In genomic region chrX:9626379-9626778, GRCh38 we compare ENCODE assay signal across 20 cellular contexts.
DNase-seq lines count a peak whose midpoint lies in the region; ATAC-seq and TF ChIP-seq lines count a peak whose summit lies in the region.
"Had no signal": no experiment of that assay in that cellular context is flagged by ENCODE, and none has a peak within 500 bp of the region (broad histone marks: within the 10 kb centered on the region; RNA-seq: fewer than 3 reads in every experiment).

No MANE protein-coding gene starts in this region.

- no peak for TF ChIP-seq POLR2A in IMR-90 (IDR thresholded peaks at IDR 0.05; ENCODE audit: low read depth, low read length)

- H2BK15ac ChIP-seq in IMR-90 (ENCODE audit: low read depth, low read length) = no peak overlapping the region

- H3K36me3 Mint-ChIP-seq in CD8-positive, alpha-beta T cell = peaks cover 2% of the 10 kb centered on the region
- H3K36me3 Mint-ChIP-seq in activated CD4-positive, alpha-beta T cell treated with anti-CD3 and anti-CD28 coated beads for 36 hours (ENCODE audit: low read depth) = peaks cover 1% of the 10 kb centered on the region
- H3K36me3 Mint-ChIP-seq: CD4-positive, CD25-positive, alpha-beta regulatory T cell had no signal

- peaks cover 49% of the 10 kb centered on the region for H3K4me1 Mint-ChIP-seq in CD8-positive, alpha-beta T cell (ENCODE audit: low read depth)
- H3K4me1 Mint-ChIP-seq in activated CD4-positive, alpha-beta T cell treated with anti-CD3 and anti-CD28 coated beads for 36 hours = peaks cover 30% of the 10 kb centered on the region

- H2BK120ac ChIP-seq in IMR-90 (ENCODE audit: low read depth, low read length) = no peak overlapping the region

- no peak overlapping the region for H3K9ac ChIP-seq in IMR-90 (ENCODE audit: low read depth, low read length)

- H3K27ac Mint-ChIP-seq in CD8-positive, alpha-beta T cell = no peak overlapping the region
- H3K27ac Mint-ChIP-seq in activated CD4-positive, alpha-beta T cell treated with anti-CD3 and anti-CD28 coated beads for 36 hours = no peak overlapping the region

- ATAC-seq in IMR-90 (ENCODE audit: low read depth) = no peak
- no peak for ATAC-seq in CD8-positive, alpha-beta T cell
- no peak for ATAC-seq in GM19351 (IDR thresholded peaks at IDR 0.05; ENCODE audit: unreplicated experiment)
- ATAC-seq in activated CD4-positive, alpha-beta T cell treated with anti-CD3 and anti-CD28 coated beads for 36 hours = no peak
- ATAC-seq: GM12878, SK-N-SH treated with all-trans-retinoic acid at 6 μM for 48 hours had no signal

- no peak overlapping the region for H3K4ac ChIP-seq in IMR-90 (ENCODE audit: low read depth, low read length)

- no peaks in the 10 kb centered on the region; the same call in 1 of the 2 replicates for H3K4me1 ChIP-seq in IMR-90 (ENCODE audit: control insufficient read depth, insufficient read depth, low read length)
- H3K4me1 ChIP-seq in CD8-positive, alpha-beta T cell (ENCODE audit: insufficient read depth, low read length) = peaks cover 6% of the 10 kb centered on the region

- BruUV-seq in IMR-90 (replicated peaks; lab: Mats Ljungman, UMichigan) = no TSS peak

- POLR2A ChIA-PET in IMR-90 (lab: Charles Lee; ENCODE audit: unreplicated experiment) = no interaction called here
- POLR2A ChIA-PET in CD8-positive, alpha-beta T cell (lab: Charles Lee) = no interaction called here
- POLR2A ChIA-PET in activated CD4-positive, alpha-beta T cell treated with anti-CD3 and anti-CD28 coated beads for 36 hours (lab: Charles Lee) = no interaction called here

- no peak for TF ChIP-seq RAD21 in IMR-90 (IDR thresholded peaks at IDR 0.05; ENCODE audit: low read length)

- H4K20me1 ChIP-seq in IMR-90 (ENCODE audit: insufficient read depth, low read length) = peaks cover 32% of the 10 kb centered on the region

- no peak for TF ChIP-seq CTCF in IMR-90 (conservative IDR thresholded peaks at IDR 0.05; ENCODE audit: low read depth, low read length)
- TF ChIP-seq CTCF in kidney epithelial cell (IDR thresholded peaks at IDR 0.05; ENCODE audit: insufficient read depth, low read length, poor library complexity, severe bottlenecking) = no peak
- no peak for TF ChIP-seq CTCF in CD8-positive, alpha-beta T cell (IDR thresholded peaks at IDR 0.05)

- no peaks in the 10 kb centered on the region for H3K27me3 Mint-ChIP-seq in CD8-positive, alpha-beta T cell (ENCODE audit: low read depth)
- no peaks in the 10 kb centered on the region for H3K27me3 Mint-ChIP-seq in activated CD4-positive, alpha-beta T cell treated with anti-CD3 and anti-CD28 coated beads for 36 hours
- H3K27me3 Mint-ChIP-seq: CD4-positive, CD25-positive, alpha-beta regulatory T cell had no signal

- H4K91ac ChIP-seq in IMR-90 (ENCODE audit: insufficient read depth, low read depth, low read length) = no peak overlapping the region

- no peak overlapping the region for H3K18ac ChIP-seq in IMR-90 (ENCODE audit: low read depth, low read length)

- no peak overlapping the region for H3K14ac ChIP-seq in IMR-90 (replicated peaks; ENCODE audit: low read depth, low read length)

- H3K4me3 Mint-ChIP-seq in CD8-positive, alpha-beta T cell = no peak overlapping the region
- H3K4me3 Mint-ChIP-seq in activated CD4-positive, alpha-beta T cell treated with anti-CD3 and anti-CD28 coated beads for 36 hours = no peak overlapping the region

- peaks cover 19 to 44% of the 10 kb centered on the region in 2 experiments; a peak in 3 of 4 replicates for H3K79me1 ChIP-seq in IMR-90 (ENCODE audit: low read depth in 1 of 2, low read length in 2 of 2)

- no peak overlapping the region for H3K27ac ChIP-seq in IMR-90 (ENCODE audit: insufficient read depth, low read length)
- no peak overlapping the region for H3K27ac ChIP-seq in CD8-positive, alpha-beta T cell (ENCODE audit: low read depth, low read length)
- H3K27ac ChIP-seq in substantia nigra (ENCODE audit: low read depth, low read length, poor library complexity, severe bottlenecking) = no peak overlapping the region
- H3K27ac ChIP-seq: neutrophil, skin epidermis, tibial nerve had no signal

- no peak overlapping the region for H4K5ac ChIP-seq in IMR-90 (ENCODE audit: low read depth, low read length)

- H3K9me1 ChIP-seq in IMR-90 (ENCODE audit: insufficient read depth, low read length) = peaks cover 6% of the 10 kb centered on the region; the same call in 1 of the 2 replicates

- no peak overlapping the region for H4K8ac ChIP-seq in IMR-90 (ENCODE audit: low read depth in 2 of 2, low read length in 2 of 2)

- H3K23ac ChIP-seq in IMR-90 (ENCODE audit: low read depth, low read length) = no peak overlapping the region

- no peak overlapping the region for H2BK20ac ChIP-seq in IMR-90 (ENCODE audit: low read depth, low read length)

- WGBS in IMR-90 (ENCODE audit: extremely low coverage in 2 of 2, insufficient read length in 1 of 2), 2 experiments = no CpG with 5 or more reads among the region's 7 CpGs

- H2AK9ac ChIP-seq in IMR-90 (replicated peaks; ENCODE audit: low read depth, low read length, poor library complexity) = no peak overlapping the region

- H3K36me3 ChIP-seq in IMR-90 (ENCODE audit: control insufficient read depth, insufficient read depth, low read length) = no peaks in the 10 kb centered on the region
- H3K36me3 ChIP-seq in kidney epithelial cell (ENCODE audit: control insufficient read depth, insufficient read depth, low read length) = no peaks in the 10 kb centered on the region
- H3K36me3 ChIP-seq in CD8-positive, alpha-beta T cell (ENCODE audit: insufficient read depth, low read length) = no peaks in the 10 kb centered on the region
- H3K36me3 ChIP-seq: neutrophil, tibial nerve had no signal

- no peak overlapping the region for H2AFZ ChIP-seq in IMR-90 (replicated peaks; ENCODE audit: low read length, poor library complexity)

- peak; percentile 73 for DNase-seq in DMS53 (lab: John Stamatoyannopoulos, UW)
- peak; percentile 11 for DNase-seq in IMR-90
- DNase-seq in NCI-H2196 treated with DMSO at 0.1 percent for 48 hours (lab: John Stamatoyannopoulos, UW; ENCODE audit: unreplicated experiment) = peak; percentile 55
- DNase-seq in kidney epithelial cell (ENCODE audit: low read depth) = peak; percentile 14
- DNase-seq in CD8-positive, alpha-beta T cell = no peak
- DNase-seq in substantia nigra (lab: John Stamatoyannopoulos, UW) = no peak
- DNase-seq in activated CD4-positive, alpha-beta T cell treated with anti-CD3 and anti-CD28 coated beads for 36 hours = no peak
- DNase-seq: CD4-positive, CD25-positive, alpha-beta regulatory T cell; cortex of kidney; DMS 273 treated with DMSO at 0.1 percent for 48 hours; KBM-7; NCI-H226; RPMI8226; stimulated activated naive CD4-positive, alpha-beta T cell treated with Interleukin-2 at 50 U/mL for 16 hours had no signal

- intact Hi-C loops in IMR-90 (cut with micrococcal nuclease) = no loop called here
- intact Hi-C loops in CD8-positive, alpha-beta T cell (cut with DNase I, micrococcal nuclease) = no loop called here
- intact Hi-C loops in activated CD4-positive, alpha-beta T cell treated with anti-CD3 and anti-CD28 coated beads for 36 hours (cut with DNase I, micrococcal nuclease) = no loop called here

- no peak overlapping the region for H2BK5ac ChIP-seq in IMR-90 (ENCODE audit: low read depth, low read length, poor library complexity, severe bottlenecking)

- CTCF ChIA-PET in IMR-90 (lab: Yijun Ruan, JAX) = no interaction called here
- CTCF ChIA-PET in CD8-positive, alpha-beta T cell (lab: Charles Lee) = no interaction called here
- CTCF ChIA-PET in activated CD4-positive, alpha-beta T cell treated with anti-CD3 and anti-CD28 coated beads for 36 hours (lab: Charles Lee) = no interaction called here

- no peaks in the 10 kb centered on the region for H3K9me3 Mint-ChIP-seq in CD8-positive, alpha-beta T cell
- no peaks in the 10 kb centered on the region for H3K9me3 Mint-ChIP-seq in activated CD4-positive, alpha-beta T cell treated with anti-CD3 and anti-CD28 coated beads for 36 hours (ENCODE audit: low read depth)
- H3K9me3 Mint-ChIP-seq: CD4-positive, CD25-positive, alpha-beta regulatory T cell had no signal

- dilution Hi-C loops in IMR-90 (cut with HindIII; ENCODE audit: low sequenced_read_pairs, unreplicated experiment) = no loop called here

- in situ Hi-C loops in IMR-90 (cut with MboI; ENCODE audit: low sequenced_read_pairs) = no loop called here

- no peak overlapping the region for H3K4me2 ChIP-seq in IMR-90 (ENCODE audit: low read depth, low read length)

- no peak overlapping the region for H3K56ac ChIP-seq in IMR-90 (ENCODE audit: extremely low read depth, insufficient read depth, low read length)

- no peaks in the 10 kb centered on the region for H3K27me3 ChIP-seq in IMR-90 (ENCODE audit: control insufficient read depth, insufficient read depth, low read length)
- no peaks in the 10 kb centered on the region for H3K27me3 ChIP-seq in kidney epithelial cell (ENCODE audit: control insufficient read depth, insufficient read depth, low read length)
- H3K27me3 ChIP-seq in CD8-positive, alpha-beta T cell (ENCODE audit: insufficient read depth, low read length) = no peaks in the 10 kb centered on the region
- H3K27me3 ChIP-seq: neutrophil, tibial nerve had no signal

- no peaks in the 10 kb centered on the region for H3K9me3 ChIP-seq in IMR-90 (ENCODE audit: control insufficient read depth, insufficient read depth, low read length)
- H3K9me3 ChIP-seq in CD8-positive, alpha-beta T cell (ENCODE audit: low read length) = no peaks in the 10 kb centered on the region
- H3K9me3 ChIP-seq: neutrophil, tibial nerve had no signal

- no peak overlapping the region for H3K4me3 ChIP-seq in IMR-90 (ENCODE audit: insufficient read depth, low read depth, low read length)
- no peak overlapping the region for H3K4me3 ChIP-seq in kidney epithelial cell (ENCODE audit: low read depth, low read length)
- H3K4me3 ChIP-seq in CD8-positive, alpha-beta T cell (ENCODE audit: low read depth, low read length) = no peak overlapping the region
- H3K4me3 ChIP-seq: GM12878, skin epidermis, tibial nerve had no signal

- no peak overlapping the region for H2AK5ac ChIP-seq in IMR-90 (ENCODE audit: low read depth, low read length)

TF ChIP-seq in IMR-90, 13 proteins besides CTCF, POLR2A, EP300 and RAD21 (continues in another document):
- TF ChIP-seq MXI1 (IDR thresholded peaks at IDR 0.05; ENCODE audit: borderline replicate concordance, low read depth, low read length) = no peak
- TF ChIP-seq RCOR1 (IDR thresholded peaks at IDR 0.05; ENCODE audit: insufficient replicate concordance, low read length) = no peak
- TF ChIP-seq USF2 (IDR thresholded peaks at IDR 0.05; ENCODE audit: low read depth, low read length) = no peak
- TF ChIP-seq FOS (IDR thresholded peaks at IDR 0.05; ENCODE audit: low read depth, low read length) = no peak
- no peak for TF ChIP-seq NFE2L2 (IDR thresholded peaks at IDR 0.05; ENCODE audit: low read depth, low read length)
- no peak for TF ChIP-seq CEBPB (IDR thresholded peaks at IDR 0.05; ENCODE audit: low read depth, low read length)
- no peak for TF ChIP-seq RFX5 (IDR thresholded peaks at IDR 0.05; ENCODE audit: low read depth, low read length)

Comparison
In these comparisons a context has a peak if more than half of its experiments do, and no peak if none do; other contexts are left out.
1. DNase-seq: peak in DMS53 (single experiment), IMR-90 (single experiment), NCI-H2196 treated with DMSO at 0.1 percent for 48 hours (single experiment) and kidney epithelial cell (single experiment); none in CD8-positive, alpha-beta T cell (0 of 7), substantia nigra (0 of 49) and activated CD4-positive, alpha-beta T cell treated with anti-CD3 and anti-CD28 coated beads for 36 hours (single experiment).